Comparison of ENCODE assay signal across 35 cellular contexts in genomic region chr5:95668216-95668615, GRCh38. TPM values are rescaled to one million over a fixed set of nuclear protein-coding genes. Genes with fewer than 3 reads are reported as not detected.
DNase-seq lines count a peak whose midpoint lies in the region; ATAC-seq, FAIRE-seq and TF ChIP-seq lines count a peak whose summit lies in the region.
"Had no signal": no experiment of that assay in that cellular context is flagged by ENCODE, and none has a peak within 500 bp of the region (broad histone marks: within the 10 kb centered on the region; RNA-seq: fewer than 3 reads in every experiment).

No MANE protein-coding gene starts in this region.

- CTCF ChIA-PET in SK-N-SH (lab: Yijun Ruan, JAX): interaction anchor here (0.9 to 3.6 kb wide), 4 partner anchors 13 to 175 kb away, joined by 3 to 14 read pairs (median 4); no protein-coding TSS in a partner anchor

- H3K27me3 ChIP-seq in SK-N-SH (ENCODE audit: insufficient read depth): no peaks in the 10 kb centered on the region
- H3K27me3 ChIP-seq: cardiac muscle cell, MG63, ovary, uterus had no signal

- H3K4me3 ChIP-seq in AG10803 (ENCODE audit: low read length): no peak overlapping the region
- no peak overlapping the region for H3K4me3 ChIP-seq in SK-N-SH (ENCODE audit: low read depth in 2 of 2, low read length in 1 of 2)
- H3K4me3 ChIP-seq: cardiac muscle cell, coronary artery, lung, MG63, ovary, thoracic aorta, uterus had no signal

- H2AFZ ChIP-seq in SK-N-SH (ENCODE audit: low read depth): no peak overlapping the region

- peak overlapping the region; percentile 71 to 76; a peak in 3 of 4 replicates for H3K27ac ChIP-seq in SK-N-SH (ENCODE audit: low read depth in 2 of 2, low read length in 1 of 2)
- H3K27ac ChIP-seq: coronary artery, thoracic aorta, WERI-Rb-1 had no signal

- H3K4me1 ChIP-seq in SK-N-SH (ENCODE audit: control insufficient read depth in 1 of 2, insufficient read depth in 2 of 2, low read depth in 1 of 2, low read length in 1 of 2): peaks cover 7 to 24% of the 10 kb centered on the region in 2 experiments
- H3K4me1 ChIP-seq: uterus had no signal

- H3K4me2 ChIP-seq in SK-N-SH: peak overlapping the region; percentile 64

- POLR2A ChIA-PET in SK-N-SH (lab: Yijun Ruan, JAX): no interaction called here

- H3F3A ChIP-seq in SK-N-SH (replicated peaks; ENCODE audit: insufficient read depth): peaks cover 22% of the 10 kb centered on the region

- no peak overlapping the region for H3K9ac ChIP-seq in SK-N-SH

- no peaks in the 10 kb centered on the region for H4K20me1 ChIP-seq in SK-N-SH (ENCODE audit: insufficient read depth)

- no peak for FAIRE-seq in HTR-8/SVneo (lab: Jason Lieb, UNC)

- no peak for ATAC-seq in stimulated activated naive CD8-positive, alpha-beta T cell treated with anti-CD3 and anti-CD28 coated beads, Interleukin-15, Interleukin-2, amounts not matched to agents 100 U/mL and 50 U/mL, for 24 hours
- ATAC-seq: effector memory CD8-positive, alpha-beta T cell; left cardiac atrium; Panc1; stimulated activated naive CD8-positive, alpha-beta T cell treated with anti-CD3 and anti-CD28 coated beads, Interleukin-15, amount 100 ng/mL, for 72 hours had no signal

- TF ChIP-seq RAD21 in SK-N-SH (IDR thresholded peaks at IDR 0.05; ENCODE audit: low read length): no peak

- TF ChIP-seq CTCF in AG10803 (conservative IDR thresholded peaks at IDR 0.05; ENCODE audit: low read length) (no peak), SK-N-SH (IDR thresholded peaks at IDR 0.05) (no peak)

- no peaks in the 10 kb centered on the region for H3K9me3 ChIP-seq in SK-N-SH
- H3K9me3 ChIP-seq: MG63, ovary, thoracic aorta, uterus had no signal

- DNase-seq in AG10803 (ENCODE audit: low read depth) (peak; percentile 25), SK-N-SH (no peak), dermis blood vessel endothelial cell (peak; percentile 37), iris pigment epithelial cell (ENCODE audit: low read depth) (peak; percentile 67), NCI-H526 treated with DMSO at 0.1 percent for 48 hours (lab: John Stamatoyannopoulos, UW) (no peak), HTR-8/SVneo (ENCODE audit: insufficient read length, low spot score) (no peak), NOMO-1 treated with DMSO at 0.1 percent for 48 hours (lab: John Stamatoyannopoulos, UW; ENCODE audit: unreplicated experiment) (no peak)
- no peak for DNase-seq in stimulated activated naive CD8-positive, alpha-beta T cell treated with anti-CD3 and anti-CD28 coated beads, Interleukin-15, Interleukin-2, amounts not matched to agents 100 U/mL and 50 U/mL, for 24 hours
- DNase-seq: 8988T; activated CD4-positive, alpha-beta T cell treated with anti-CD3 and anti-CD28 coated beads for 4 hours; activated CD8-positive, alpha-beta memory T cell treated with anti-CD3 and anti-CD28 coated beads for 24 hours; activated T-cell treated with anti-CD3 and anti-CD28 coated beads for 4 hours; effector memory CD8-positive, alpha-beta T cell; hypothalamus; KG1; left cardiac atrium; MG63; NCI-H2029; NCI-H526; ovary; Right ventricle myocardium superior; stimulated activated CD8-positive, alpha-beta memory T cell treated with anti-CD3 and anti-CD28 coated beads, Interleukin-4, amount 100 ng/mL, for 48 hours; stimulated activated naive CD8-positive, alpha-beta T cell treated with anti-CD3 and anti-CD28 coated beads, Interleukin-15, amount 100 ng/mL, for 72 hours; uterus; WERI-Rb-1 had no signal

- H3K79me2 ChIP-seq in SK-N-SH (ENCODE audit: insufficient read depth): no peaks in the 10 kb centered on the region

- no peaks in the 10 kb centered on the region for H3K9me2 ChIP-seq in SK-N-SH

- H3K36me3 ChIP-seq in SK-N-SH (replicated peaks in 1 of 2; ENCODE audit: control insufficient read depth in 1 of 2, insufficient read depth in 2 of 2, low read length in 1 of 2): no peaks in the 10 kb centered on the region
- H3K36me3 ChIP-seq: cardiac muscle cell, MG63, ovary, thoracic aorta, uterus, WERI-Rb-1 had no signal

- no peak for TF ChIP-seq EP300 in SK-N-SH (IDR thresholded peaks at IDR 0.05; ENCODE audit: borderline replicate concordance in 1 of 2, low read depth in 1 of 2, low read length in 1 of 2)

TF ChIP-seq in SK-N-SH, 30 proteins besides CTCF, POLR2A, EP300 and RAD21:
- TF ChIP-seq TCF12 (IDR thresholded peaks at IDR 0.05) (peak; percentile 46), NFIC (IDR thresholded peaks at IDR 0.05; ENCODE audit: borderline replicate concordance) (peak; percentile 49; the same call in 1 of the 2 replicates), FOXM1 (IDR thresholded peaks at IDR 0.05; ENCODE audit: low read depth) (no peak), FOSL2 (IDR thresholded peaks at IDR 0.05; ENCODE audit: borderline replicate concordance, low read depth) (peak; percentile 18; the same call in 1 of the 2 replicates), TEAD4 (IDR thresholded peaks at IDR 0.05; ENCODE audit: borderline replicate concordance, insufficient read depth) (no peak)

RNA-seq across cellular contexts. Expression of gene SPATA9, which starts 14.6 kb away (rescaled TPM):
- 0.07 and 0.13 TPM in 2 replicates for polyA plus RNA-seq in SK-N-SH (2012; rRNA removed)
- 0.14 and 0.21 TPM in 2 replicates for polyA plus RNA-seq in SK-N-SH (2012; cell fraction: cytosol; rRNA removed)
- 0.23 and 0.63 TPM in 2 replicates for polyA plus RNA-seq in SK-N-SH (2012; cell fraction: nucleus; rRNA removed)
- total RNA-seq in dermis blood vessel endothelial cell: not detected in 2 replicates
- total RNA-seq: activated T-helper 2 cell treated with anti-CD3 and anti-CD28 coated beads, Interferon-gamma antibody, Interleukin-2, Interleukin-4, amounts not matched to agents 10 μg/mL and 5 μg/mL and 100 μg/mL, durations not matched to agents 14 hours and 24 hours and 36 hours; Right ventricle myocardium superior had no signal
- polyA plus RNA-seq: CD14-positive monocyte had no signal

RNA-seq across cellular contexts. Expression of gene RFESD, which starts 21.6 kb away (rescaled TPM):
- 1.8 and 3.1 TPM in 2 replicates for polyA plus RNA-seq in SK-N-SH (2012; rRNA removed)
- polyA plus RNA-seq in SK-N-SH (2012; cell fraction: cytosol; rRNA removed): 3.0 and 3.6 TPM in 2 replicates
- polyA plus RNA-seq in SK-N-SH (2012; cell fraction: nucleus; rRNA removed): 0.66 and 2.2 TPM in 2 replicates
- total RNA-seq in dermis blood vessel endothelial cell: 0.34 and 0.70 TPM in 2 replicates
- polyA plus RNA-seq: neural cell had no signal

RNA-seq across cellular contexts. Expression of gene GPR150, which starts 48.3 kb away (rescaled TPM):
- polyA plus RNA-seq in SK-N-SH (2012; rRNA removed): 0.06 and 0.07 TPM in 2 replicates
- 0.07 and 0.08 TPM in 2 replicates for polyA plus RNA-seq in SK-N-SH (2012; cell fraction: cytosol; rRNA removed)
- polyA plus RNA-seq in SK-N-SH (2012; cell fraction: nucleus; rRNA removed): 0.08 and 0.14 TPM in 2 replicates
- 0.05 and 0.17 TPM in 2 replicates for total RNA-seq in dermis blood vessel endothelial cell
- total RNA-seq: H4, mucosa of gallbladder, Right ventricle myocardium superior, uterus had no signal
- polyA plus RNA-seq: CD14-positive monocyte, neural cell had no signal

Comparison
In these comparisons a context has a peak if more than half of its experiments do, and no peak if none do; other contexts are left out.
1. DNase-seq: peak in AG10803 (single experiment), dermis blood vessel endothelial cell (single experiment) and iris pigment epithelial cell (single experiment); none in SK-N-SH (single experiment), NCI-H526 treated with DMSO at 0.1 percent for 48 hours (single experiment), HTR-8/SVneo (single experiment), NOMO-1 treated with DMSO at 0.1 percent for 48 hours (single experiment) and stimulated activated naive CD8-positive, alpha-beta T cell treated with anti-CD3 and anti-CD28 coated beads, Interleukin-15, Interleukin-2, amounts not matched to agents 100 U/mL and 50 U/mL, for 24 hours (single experiment).